Comparison of ENCODE assay signal across 1 cellular context in genomic region chr17:34979650-34980352, GRCh38.
TF ChIP-seq lines count a peak whose summit lies in the region.

No MANE protein-coding gene starts in this region.

TF ChIP-seq in K562, 482 proteins besides CTCF, POLR2A, EP300 and RAD21 (continued from another document):
- 0 out of 2 replicates have a peak, but pooled peaks have one; percentile 19 for TF ChIP-seq POLR2AphosphoS2 (IDR thresholded peaks at IDR 0.05; ENCODE audit: low read length)
- no peak for TF ChIP-seq ZFP30 (CRISPR knock-in tag; IDR thresholded peaks at IDR 0.05; ENCODE audit: borderline replicate concordance)
- 0 out of 2 replicates have a peak, but pooled peaks have one; percentile 19 for TF ChIP-seq SP1 (CRISPR knock-in tag; IDR thresholded peaks at IDR 0.05)
- TF ChIP-seq CEBPZ (IDR thresholded peaks at IDR 0.05; ENCODE audit: borderline replicate concordance, low read depth, low read length), result no peak
- TF ChIP-seq ZBTB40 (IDR thresholded peaks at IDR 0.05), result peak; percentile 21; the same call in 1 of the 2 replicates
- TF ChIP-seq ZBTB40 (CRISPR knock-in tag; IDR thresholded peaks at IDR 0.05), result no peak
- no peak for TF ChIP-seq CCNT2 (IDR thresholded peaks at IDR 0.05; ENCODE audit: borderline replicate concordance, extremely low read depth, insufficient read length, low read depth, low read length)
- 0 out of 2 replicates have a peak, but pooled peaks have one; percentile 40 for TF ChIP-seq ZNF589 (CRISPR knock-in tag; IDR thresholded peaks at IDR 0.05; ENCODE audit: low read depth)
- TF ChIP-seq OTX1 (CRISPR knock-in tag; IDR thresholded peaks at IDR 0.05), result no peak
- TF ChIP-seq HSF4 (CRISPR knock-in tag; IDR thresholded peaks at IDR 0.05; ENCODE audit: borderline replicate concordance), result no peak
- TF ChIP-seq TAF9B (IDR thresholded peaks at IDR 0.05; ENCODE audit: partially characterized antibody), result peak; percentile 35
- no peak for TF ChIP-seq TCF15 (CRISPR knock-in tag; IDR thresholded peaks at IDR 0.05)
- TF ChIP-seq TAF1 (IDR thresholded peaks at IDR 0.05; ENCODE audit: control insufficient read depth, extremely low read depth, insufficient read depth, low read length, severe bottlenecking), result no peak
- 0 out of 4 replicates have a peak, but pooled peaks of 1 of the 2 experiments have one; percentile 18 for TF ChIP-seq CSDE1 (IDR thresholded peaks at IDR 0.05)
- TF ChIP-seq ZNF41 (CRISPR knock-in tag; conservative IDR thresholded peaks at IDR 0.05), result no peak
- TF ChIP-seq TRIM24 (IDR thresholded peaks at IDR 0.05), result peak in 1 of 2 experiments; percentile 37; a peak in 1 of 4 replicates
- TF ChIP-seq NELFE (IDR thresholded peaks at IDR 0.05; ENCODE audit: insufficient read depth, insufficient read length), result no peak
- TF ChIP-seq ELF2 (CRISPR knock-in tag; IDR thresholded peaks at IDR 0.05), result peak; percentile 31; the same call in 1 of the 2 replicates
- no peak for TF ChIP-seq TOE1 (IDR thresholded peaks at IDR 0.05; ENCODE audit: borderline replicate concordance)
- TF ChIP-seq TOE1 (CRISPR knock-in tag; IDR thresholded peaks at IDR 0.05; ENCODE audit: borderline replicate concordance, low read depth), result no peak
- TF ChIP-seq MAFG (tag; conservative IDR thresholded peaks at IDR 0.05), result no peak
- no peak for TF ChIP-seq PTTG1 (tag; IDR thresholded peaks at IDR 0.05; ENCODE audit: low read depth)
- TF ChIP-seq GTF3C2 (IDR thresholded peaks at IDR 0.05; ENCODE audit: borderline replicate concordance, extremely low read depth, insufficient read length), result no peak
- TF ChIP-seq USF2 (CRISPR knock-in tag; IDR thresholded peaks at IDR 0.05), result no peak
TF ChIP-seq in K562: peak in this region for 19.
